8 cellular contexts compared by ENCODE assay signal in genomic region chr17:67245073-67245693, GRCh38. TPM values are rescaled to one million over a fixed set of nuclear protein-coding genes. Genes with fewer than 3 reads are reported as not detected.
DNase-seq lines count a peak whose midpoint lies in the region; ATAC-seq and TF ChIP-seq lines count a peak whose summit lies in the region.

TSS of gene HELZ (minus strand) at chr17:67245196. CDS start at chr17:67218804, 26,392 bp downstream.

- H3K27ac ChIP-seq in WERI-Rb-1 (peak within 1 kb of the TSS; percentile 91), mammary epithelial cell (ENCODE audit: insufficient read depth, low read depth, low read length) (peak within 1 kb of the TSS; percentile 89), skin epidermis (peak within 1 kb of the TSS; percentile 61 to 94 (median 91))

- H3K36me3 ChIP-seq in WERI-Rb-1 (peaks cover 30% of the 10 kb centered on the region), mammary epithelial cell (ENCODE audit: insufficient read depth, low read length) (no peaks in the 10 kb centered on the region)

- ATAC-seq in HG03095 (IDR thresholded peaks at IDR 0.05; ENCODE audit: unreplicated experiment), result peak; percentile 49
- no peak for ATAC-seq in GM18520 (IDR thresholded peaks at IDR 0.05; ENCODE audit: unreplicated experiment)

- dilution Hi-C loops in mammary epithelial cell (cut with HindIII; ENCODE audit: low sequenced_read_pairs), result no loop called here

- WGBS in mammary epithelial cell (ENCODE audit: low coverage, missing lambda C conversion rate), result under 1% methylated on average over 14 of the region's 67 CpGs

- TSS peak; percentile 87 for BruUV-seq in mammary epithelial cell (replicated peaks; lab: Mats Ljungman, UMichigan)

- H3K4me3 ChIP-seq in WERI-Rb-1 (ENCODE audit: low read depth, low read length) (peak within 1 kb of the TSS; percentile 73), mammary epithelial cell (replicated peaks in 1 of 3; ENCODE audit: insufficient read depth in 1 of 3, low read depth in 2 of 3, low read length in 3 of 3) (peak within 1 kb of the TSS; percentile 89 to 98 (median 91)), skin epidermis (peak within 1 kb of the TSS; percentile 69 to 98 (median 93))

- H3K4me2 ChIP-seq in mammary epithelial cell (ENCODE audit: insufficient read depth, low read depth, low read length), result peak within 1 kb of the TSS; percentile 98

- peak within 1 kb of the TSS; percentile 86 for H3K9ac ChIP-seq in mammary epithelial cell (ENCODE audit: insufficient read depth, low read length)

- no peaks in the 10 kb centered on the region for H4K20me1 ChIP-seq in mammary epithelial cell (ENCODE audit: insufficient read depth, low read length)

- peak; percentile 42 for TF ChIP-seq POLR2A in GM15510 (IDR thresholded peaks at IDR 0.05; ENCODE audit: borderline replicate concordance, extremely low read depth, insufficient read length)

- peak within 1 kb of the TSS; percentile 92 for H2AFZ ChIP-seq in mammary epithelial cell (ENCODE audit: low read depth, low read length)

- TF ChIP-seq CTCF in WERI-Rb-1 (IDR thresholded peaks at IDR 0.05; ENCODE audit: low read depth, low read length) (no peak), mammary epithelial cell (conservative IDR thresholded peaks at IDR 0.05 in 1 of 2, IDR thresholded peaks at IDR 0.05 in 1 of 2; ENCODE audit: extremely low read depth in 1 of 2, insufficient read depth in 1 of 2, low read depth in 1 of 2, low read length in 2 of 2) (no peak)

- no peaks in the 10 kb centered on the region for H3K27me3 ChIP-seq in WERI-Rb-1 (ENCODE audit: insufficient read depth, low read depth, severe bottlenecking)
- H3K27me3 ChIP-seq in mammary epithelial cell (ENCODE audit: insufficient read depth, low read length), result no peaks in the 10 kb centered on the region

- H3K4me1 ChIP-seq in mammary epithelial cell (ENCODE audit: insufficient read depth, low read length), result peaks cover 19% of the 10 kb centered on the region

- intact Hi-C loops in mammary epithelial cell (cut with micrococcal nuclease), result loop anchor here (5.0 kb wide), 1 partner anchor 92 kb away; no protein-coding TSS in a partner anchor

- DNase-seq in NCI-H2227 (lab: John Stamatoyannopoulos, UW; ENCODE audit: unreplicated experiment), result peak; percentile 85
- DNase-seq in WERI-Rb-1, result peak; percentile 90
- peak; percentile 78 for DNase-seq in mammary epithelial cell
- DNase-seq in iPS-NIHi7 (ENCODE audit: extremely low spot score), result peak; percentile 80

- H3K9me3 ChIP-seq in WERI-Rb-1 (ENCODE audit: severe bottlenecking), result no peaks in the 10 kb centered on the region
- no peaks in the 10 kb centered on the region for H3K9me3 ChIP-seq in mammary epithelial cell (replicated peaks; ENCODE audit: insufficient read depth, low read length)

- peaks cover 53% of the 10 kb centered on the region for H3K79me2 ChIP-seq in mammary epithelial cell (ENCODE audit: insufficient read depth, low read length)

- in situ Hi-C loops in mammary epithelial cell (cut with MboI; ENCODE audit: low sequenced_read_pairs in 2 of 2), result no loop called here

- CTCF ChIA-PET in mammary epithelial cell (lab: Charles Lee; ENCODE audit: low non-redundant PET), result no interaction called here

RNA-seq across cellular contexts. Expression of gene HELZ, which starts in this region (rescaled TPM):
- total RNA-seq in mammary epithelial cell, result 10 to 100 TPM; 51.3 to 62.5 TPM
- 11.9 TPM for polyA plus RNA-seq in mammary epithelial cell
- 38.6 TPM for polyA minus RNA-seq in mammary epithelial cell
